ENCODE assay signal across 9 cellular contexts in the genomic region with DNA sequence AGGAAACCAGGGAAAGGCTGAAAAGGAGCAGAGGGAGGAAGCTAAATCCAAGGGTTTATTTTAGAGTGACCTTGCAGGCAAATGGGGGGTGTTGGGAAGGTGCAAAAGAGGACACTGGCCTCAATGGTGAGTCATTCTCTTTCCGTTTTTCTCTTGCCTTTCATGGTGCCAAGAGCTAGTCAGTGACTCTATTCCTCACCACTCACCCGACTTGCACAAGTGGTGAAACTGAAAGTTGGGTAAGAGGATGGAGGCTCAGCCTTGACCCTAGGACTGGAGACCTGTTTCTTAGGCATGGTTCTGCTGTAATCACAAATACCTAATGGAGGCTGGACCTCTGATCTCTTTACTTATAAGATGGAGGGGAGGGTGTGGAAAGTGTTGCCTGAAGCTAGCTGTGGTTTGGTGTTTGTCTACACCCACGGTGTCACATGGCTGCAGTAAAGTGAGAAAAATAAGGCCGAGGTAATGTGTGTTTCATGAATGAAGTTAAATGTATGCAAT.
DNase-seq lines count a peak whose midpoint lies in the region; ATAC-seq and TF ChIP-seq lines count a peak whose summit lies in the region.
"Had no signal": no experiment of that assay in that cellular context is flagged by ENCODE, and none has a peak within 500 bp of the region (broad histone marks: within the 10 kb centered on the region; RNA-seq: fewer than 3 reads in every experiment).

No MANE protein-coding gene starts in this region.

- H3K36me3 Mint-ChIP-seq in natural killer cell treated with Interleukin-12 subunit alpha and Interleukin-12 subunit beta and Interleukin-15 and Interleukin-18, amount 100 ng/mL, for 72 hours, result peaks cover 5% of the 10 kb centered on the region

- H2AFZ ChIP-seq in MM.1S (ENCODE audit: low read length), result peak overlapping the region; percentile 72

- H3K4me3 ChIP-seq in MM.1S (ENCODE audit: low read length) (peak overlapping the region; percentile 19), astrocyte of the spinal cord (ENCODE audit: low read depth, low read length) (no peak overlapping the region)

- peak overlapping the region; percentile 75 for H3K4me3 Mint-ChIP-seq in natural killer cell treated with Interleukin-12 subunit alpha and Interleukin-12 subunit beta and Interleukin-15 and Interleukin-18, amount 100 ng/mL, for 72 hours
- H3K4me3 Mint-ChIP-seq: activated T-cell treated with anti-CD3 and anti-CD28 coated beads, Interleukin-2, amount 50 U/mL, for 4 hours had no signal

- H3K9ac ChIP-seq in MM.1S (ENCODE audit: low read length), result no peak overlapping the region

- TF ChIP-seq CTCF in MM.1S (IDR thresholded peaks at IDR 0.05; ENCODE audit: low read length), result no peak
- no peak for TF ChIP-seq CTCF in astrocyte of the spinal cord (IDR thresholded peaks at IDR 0.05; ENCODE audit: low read depth, low read length)

- peak overlapping the region; percentile 27 for H3K27ac ChIP-seq in MM.1S (ENCODE audit: low read length)

- peaks cover 4% of the 10 kb centered on the region for H3K9me3 Mint-ChIP-seq in natural killer cell treated with Interleukin-12 subunit alpha and Interleukin-12 subunit beta and Interleukin-15 and Interleukin-18, amount 100 ng/mL, for 72 hours
- H3K9me3 Mint-ChIP-seq: activated T-cell treated with anti-CD3 and anti-CD28 coated beads, Interleukin-2, amount 50 U/mL, for 4 hours had no signal

- no peaks in the 10 kb centered on the region for H3K9me2 ChIP-seq in MM.1S (replicated peaks; ENCODE audit: insufficient read depth, low read length)

- H3K36me3 ChIP-seq in MM.1S (replicated peaks; ENCODE audit: insufficient read depth, low read length), result no peaks in the 10 kb centered on the region

- peak; percentile 95 for ATAC-seq in natural killer cell treated with Interleukin-12 subunit alpha and Interleukin-12 subunit beta and Interleukin-15 and Interleukin-18, amount 100 ng/mL, for 72 hours
- ATAC-seq in HG03039 (IDR thresholded peaks at IDR 0.05; ENCODE audit: unreplicated experiment) (no peak), HG03342 (IDR thresholded peaks at IDR 0.05; ENCODE audit: unreplicated experiment) (no peak), HG03439 (IDR thresholded peaks at IDR 0.05; ENCODE audit: unreplicated experiment) (no peak), GM19395 (IDR thresholded peaks at IDR 0.05; ENCODE audit: unreplicated experiment) (no peak)

- no peaks in the 10 kb centered on the region for H4K20me1 ChIP-seq in MM.1S (ENCODE audit: insufficient read depth, low read length)

- H3K9me3 ChIP-seq in MM.1S (replicated peaks; ENCODE audit: insufficient read depth, low read length), result no peaks in the 10 kb centered on the region

- no peaks in the 10 kb centered on the region for H3K27me3 ChIP-seq in MM.1S (replicated peaks; ENCODE audit: insufficient read depth, low read length)

- peaks cover 0 to 4% of the 10 kb centered on the region in 2 donors for H3K27me3 Mint-ChIP-seq in natural killer cell treated with Interleukin-12 subunit alpha and Interleukin-12 subunit beta and Interleukin-15 and Interleukin-18, amount 100 ng/mL, for 72 hours

- peaks cover 14% of the 10 kb centered on the region for H3K4me1 ChIP-seq in MM.1S (ENCODE audit: low read length)

- H3F3A ChIP-seq in MM.1S (ENCODE audit: insufficient read depth, low read length), result no peaks in the 10 kb centered on the region

- in situ Hi-C loops in astrocyte of the spinal cord (cut with HindIII; ENCODE audit: low sequenced_read_pairs), result no loop called here

- H3K27ac Mint-ChIP-seq in natural killer cell treated with Interleukin-12 subunit alpha and Interleukin-12 subunit beta and Interleukin-15 and Interleukin-18, amount 100 ng/mL, for 72 hours, result peak overlapping the region; percentile 52 to 76

- no peaks in the 10 kb centered on the region for H3K79me2 ChIP-seq in MM.1S (ENCODE audit: low read length)

- DNase-seq in GM04504 (ENCODE audit: low read depth) (peak; percentile 33), MM.1S (peak; percentile 77), astrocyte of the spinal cord (ENCODE audit: low read depth, low spot score) (peak; percentile 28)
- peak; percentile 63 for DNase-seq in natural killer cell treated with Interleukin-12 subunit alpha and Interleukin-12 subunit beta and Interleukin-15 and Interleukin-18, amount 100 ng/mL, for 72 hours (ENCODE audit: low spot score)
- DNase-seq: activated T-cell treated with anti-CD3 and anti-CD28 coated beads, Interleukin-2, amount 50 U/mL, for 4 hours had no signal

- peak overlapping the region; percentile 63 for H3K4me2 ChIP-seq in MM.1S (ENCODE audit: low read depth, low read length)

- H3K4me1 Mint-ChIP-seq in natural killer cell treated with Interleukin-12 subunit alpha and Interleukin-12 subunit beta and Interleukin-15 and Interleukin-18, amount 100 ng/mL, for 72 hours (ENCODE audit: low read depth in 2 of 2), result peaks cover 20 to 26% of the 10 kb centered on the region in 2 donors

Comparison
In these comparisons a context has a peak if more than half of its experiments do, and no peak if none do; other contexts are left out.
1. ATAC-seq: peak in natural killer cell treated with Interleukin-12 subunit alpha and Interleukin-12 subunit beta and Interleukin-15 and Interleukin-18, amount 100 ng/mL, for 72 hours (2 of 2); none in HG03039 (single experiment), HG03342 (single experiment), HG03439 (single experiment) and GM19395 (single experiment).
2. Peak in every context shown above with its lines, with median percentiles within 50 percentile points of each other: DNase-seq.